15 cellular contexts compared by ENCODE assay signal in the genomic region with DNA sequence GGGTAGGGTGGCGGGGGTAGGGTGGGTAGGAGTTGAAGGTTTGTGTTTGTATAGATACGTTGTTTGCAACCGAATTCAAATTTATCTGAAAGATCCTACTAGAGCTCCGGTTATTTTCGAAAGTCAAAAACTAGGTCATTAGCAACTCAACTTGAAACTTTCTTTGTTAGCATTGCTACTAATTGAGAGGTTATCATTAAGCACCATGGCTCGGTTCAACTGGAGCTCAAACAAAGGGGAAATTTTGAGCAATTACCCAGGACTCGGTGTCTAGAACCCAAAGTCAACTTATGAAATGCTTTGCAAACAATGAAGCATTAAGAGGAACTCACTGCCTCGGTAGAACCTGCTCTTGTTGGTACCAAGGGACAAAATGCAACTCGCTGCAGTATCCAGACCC.
DNase-seq lines count a peak whose midpoint lies in the region; ATAC-seq and TF ChIP-seq lines count a peak whose summit lies in the region.
"Had no signal": no experiment of that assay in that cellular context is flagged by ENCODE, and none has a peak within 500 bp of the region (broad histone marks: within the 10 kb centered on the region; RNA-seq: fewer than 3 reads in every experiment).

No MANE protein-coding gene starts in this region.

- peak overlapping the region; percentile 83 for H3K27ac Mint-ChIP-seq in activated T-cell treated with anti-CD3 and anti-CD28 coated beads, Interleukin-2, amount 50 U/mL, for 24 hours
- H3K27ac Mint-ChIP-seq in neural progenitor cell: no peak overlapping the region

- peak; percentile 51 for ATAC-seq in GM21529 (IDR thresholded peaks at IDR 0.05; ENCODE audit: unreplicated experiment)
- ATAC-seq in HG03196 (IDR thresholded peaks at IDR 0.05; ENCODE audit: unreplicated experiment): peak; percentile 52
- ATAC-seq in GM18505 (IDR thresholded peaks at IDR 0.05; ENCODE audit: unreplicated experiment): no peak
- ATAC-seq: A549 had no signal

- no peak overlapping the region for H3K4me2 ChIP-seq in neural progenitor cell
- H3K4me2 ChIP-seq: A549 had no signal

- no peak overlapping the region for H3K4me3 ChIP-seq in neural progenitor cell
- H3K4me3 ChIP-seq: A549, coronary artery had no signal

- H2AFZ ChIP-seq in neural progenitor cell (replicated peaks): peak overlapping the region; percentile 60

- no peaks in the 10 kb centered on the region for H3K79me2 ChIP-seq in neural progenitor cell (ENCODE audit: low read depth)

- H3K36me3 Mint-ChIP-seq in activated T-cell treated with anti-CD3 and anti-CD28 coated beads, Interleukin-2, amount 50 U/mL, for 24 hours (ENCODE audit: low read depth): no peaks in the 10 kb centered on the region
- H3K36me3 Mint-ChIP-seq in neural progenitor cell: no peaks in the 10 kb centered on the region

- DNase-seq in activated T-cell treated with anti-CD3 and anti-CD28 coated beads, Interleukin-2, amount 50 U/mL, for 24 hours: no peak
- no peak for DNase-seq in activated T-cell treated with anti-CD3 and anti-CD28 coated beads for 4 hours
- no peak for DNase-seq in neural progenitor cell (ENCODE audit: low spot score)
- DNase-seq in SHP77 treated with DMSO at 0.1 percent for 48 hours (lab: John Stamatoyannopoulos, UW): no peak
- DNase-seq in kidney tubule cell (ENCODE audit: low spot score): no peak
- DNase-seq: activated CD8-positive, alpha-beta memory T cell treated with anti-CD3 and anti-CD28 coated beads for 24 hours; DMS153; NCI-H2081; right cardiac atrium had no signal

- peak overlapping the region; percentile 6 for H3K4me3 Mint-ChIP-seq in activated T-cell treated with anti-CD3 and anti-CD28 coated beads, Interleukin-2, amount 50 U/mL, for 24 hours
- no peak overlapping the region for H3K4me3 Mint-ChIP-seq in neural progenitor cell

- no peak overlapping the region for H3K27ac ChIP-seq in neural progenitor cell
- H3K27ac ChIP-seq: A549, coronary artery, tibial nerve had no signal

- no peaks in the 10 kb centered on the region for H4K20me1 ChIP-seq in neural progenitor cell (ENCODE audit: low read depth)

- no peaks in the 10 kb centered on the region for H3K36me3 ChIP-seq in neural progenitor cell
- H3K36me3 ChIP-seq: tibial nerve had no signal

- peaks cover 2% of the 10 kb centered on the region for H3K9me3 Mint-ChIP-seq in activated T-cell treated with anti-CD3 and anti-CD28 coated beads, Interleukin-2, amount 50 U/mL, for 24 hours
- peaks cover 6% of the 10 kb centered on the region for H3K9me3 Mint-ChIP-seq in neural progenitor cell

- TF ChIP-seq CTCF in neural progenitor cell (IDR thresholded peaks at IDR 0.05): no peak

- H3K4me1 ChIP-seq in neural progenitor cell: peaks cover 6% of the 10 kb centered on the region
- H3K4me1 ChIP-seq: A549 had no signal

- no peak overlapping the region for H3K9ac ChIP-seq in neural progenitor cell

- peaks cover 39% of the 10 kb centered on the region for H3K4me1 Mint-ChIP-seq in activated T-cell treated with anti-CD3 and anti-CD28 coated beads, Interleukin-2, amount 50 U/mL, for 24 hours (ENCODE audit: low read depth)
- H3K4me1 Mint-ChIP-seq in neural progenitor cell: peaks cover 34% of the 10 kb centered on the region

- no peak for TF ChIP-seq POLR2A in GM18505 (IDR thresholded peaks at IDR 0.05; ENCODE audit: borderline replicate concordance, extremely low read depth, insufficient read depth, insufficient read length)

- no peaks in the 10 kb centered on the region for H3K9me3 ChIP-seq in neural progenitor cell (ENCODE audit: low read depth)
- H3K9me3 ChIP-seq: A549, tibial nerve had no signal

- H3K27me3 Mint-ChIP-seq in activated T-cell treated with anti-CD3 and anti-CD28 coated beads, Interleukin-2, amount 50 U/mL, for 24 hours: peaks cover 2% of the 10 kb centered on the region
- H3K27me3 Mint-ChIP-seq in neural progenitor cell (ENCODE audit: insufficient read depth, low read depth): no peaks in the 10 kb centered on the region

- no peaks in the 10 kb centered on the region for H3F3A ChIP-seq in neural progenitor cell (ENCODE audit: low read depth)

- no peaks in the 10 kb centered on the region for H3K27me3 ChIP-seq in neural progenitor cell
- H3K27me3 ChIP-seq: tibial nerve had no signal
